ENCODE assay signal across 24 cellular contexts in the genomic region with DNA sequence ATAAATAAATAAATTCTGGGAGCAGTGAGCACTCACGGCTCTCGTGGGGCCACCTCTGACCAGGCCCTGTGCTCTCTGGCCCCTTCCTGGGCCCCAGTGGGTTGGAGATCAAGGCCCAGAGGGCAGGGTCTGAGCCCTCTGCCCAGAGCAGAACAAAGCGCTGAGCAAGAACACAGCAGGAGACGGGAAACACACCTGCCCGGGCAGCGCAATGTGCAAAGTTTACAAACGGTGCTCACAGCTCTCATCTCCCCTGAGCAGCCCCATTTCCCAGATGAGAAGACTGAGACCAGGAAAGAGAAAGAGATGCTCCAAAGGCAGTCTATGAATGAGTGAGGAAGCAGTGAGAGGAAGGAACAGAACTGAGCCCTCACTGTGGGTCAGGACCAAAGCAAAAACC. TPM values are rescaled to one million over a fixed set of nuclear protein-coding genes. Genes with fewer than 3 reads are reported as not detected.
DNase-seq lines count a peak whose midpoint lies in the region; ATAC-seq and TF ChIP-seq lines count a peak whose summit lies in the region.
"Had no signal": no experiment of that assay in that cellular context is flagged by ENCODE, and none has a peak within 500 bp of the region (broad histone marks: within the 10 kb centered on the region; RNA-seq: fewer than 3 reads in every experiment).

No MANE protein-coding gene starts in this region.

- no peak for ATAC-seq in CD4-positive, CD25-positive, alpha-beta regulatory T cell (ENCODE audit: low read depth in 2 of 2)
- ATAC-seq in T-helper 17 cell (no peak), GM19395 (IDR thresholded peaks at IDR 0.05; ENCODE audit: unreplicated experiment) (no peak)

- H3K4me1 Mint-ChIP-seq in CD4-positive, CD25-positive, alpha-beta regulatory T cell, result peaks cover 0 to 21% (median 12%) of the 10 kb centered on the region in 4 donors
- H3K4me1 Mint-ChIP-seq in T-helper 17 cell (peaks cover 10% of the 10 kb centered on the region), neural crest cell (peaks cover 5% of the 10 kb centered on the region)

- intact Hi-C loops in adrenal gland (cut with DNase I), result no loop called here

- H3K27me3 ChIP-seq in CD4-positive, CD25-positive, alpha-beta regulatory T cell (ENCODE audit: control insufficient read depth, insufficient read depth, low read length), result no peaks in the 10 kb centered on the region
- no peaks in the 10 kb centered on the region for H3K27me3 ChIP-seq in adrenal gland

- H3K27ac Mint-ChIP-seq in CD4-positive, CD25-positive, alpha-beta regulatory T cell, result no peak overlapping the region
- H3K27ac Mint-ChIP-seq in T-helper 17 cell, result peak overlapping the region; percentile 45
- H3K27ac Mint-ChIP-seq in neural crest cell (ENCODE audit: unreplicated experiment), result no peak overlapping the region

- no peaks in the 10 kb centered on the region for H3K9me3 ChIP-seq in CD4-positive, CD25-positive, alpha-beta regulatory T cell (ENCODE audit: control insufficient read depth in 2 of 2, low read length in 2 of 2)
- no peaks in the 10 kb centered on the region for H3K9me3 ChIP-seq in T-helper 17 cell (ENCODE audit: control insufficient read depth, low read length, poor library complexity, severe bottlenecking)
- no peaks in the 10 kb centered on the region for H3K9me3 ChIP-seq in adrenal gland (replicated peaks in 1 of 3)
- H3K9me3 ChIP-seq: Caco-2, SK-N-SH had no signal

- H3K36me3 Mint-ChIP-seq in CD4-positive, CD25-positive, alpha-beta regulatory T cell, result no peaks in the 10 kb centered on the region
- H3K36me3 Mint-ChIP-seq in T-helper 17 cell (ENCODE audit: low read depth) (no peaks in the 10 kb centered on the region), neural crest cell (ENCODE audit: low read depth) (no peaks in the 10 kb centered on the region)
- H3K36me3 Mint-ChIP-seq: IgD-negative memory B cell had no signal

- H3K4me1 ChIP-seq in CD4-positive, CD25-positive, alpha-beta regulatory T cell (ENCODE audit: control insufficient read depth, insufficient read depth, low read length, poor library complexity, severe bottlenecking), result peaks cover 9% of the 10 kb centered on the region
- peaks cover 6 to 13% of the 10 kb centered on the region in 2 donors for H3K4me1 ChIP-seq in adrenal gland (replicated peaks in 1 of 2)

- no peak overlapping the region for H3K27ac ChIP-seq in CD4-positive, CD25-positive, alpha-beta regulatory T cell (ENCODE audit: insufficient read depth, low read length, poor library complexity, severe bottlenecking)
- no peak overlapping the region for H3K27ac ChIP-seq in adrenal gland

- H3K9me3 Mint-ChIP-seq in CD4-positive, CD25-positive, alpha-beta regulatory T cell, result no peaks in the 10 kb centered on the region
- no peaks in the 10 kb centered on the region for H3K9me3 Mint-ChIP-seq in neural crest cell
- H3K9me3 Mint-ChIP-seq: CD4-positive, alpha-beta T cell; IgD-negative memory B cell had no signal

- TF ChIP-seq CTCF in GM10266 (IDR thresholded peaks at IDR 0.05; ENCODE audit: control insufficient read depth, insufficient read depth, low read depth, missing control alignments) (no peak), neural crest cell (conservative IDR thresholded peaks at IDR 0.05) (no peak), adrenal gland (IDR thresholded peaks at IDR 0.05) (no peak)

- no peak overlapping the region for H3K4me3 ChIP-seq in CD4-positive, CD25-positive, alpha-beta regulatory T cell (ENCODE audit: low read depth, low read length)
- H3K4me3 ChIP-seq in adrenal gland, result no peak overlapping the region
- H3K4me3 ChIP-seq: GM12878, GM23338 had no signal

- H3K36me3 ChIP-seq in CD4-positive, CD25-positive, alpha-beta regulatory T cell (ENCODE audit: control insufficient read depth, insufficient read depth, low read length), result no peaks in the 10 kb centered on the region
- H3K36me3 ChIP-seq in adrenal gland (replicated peaks in 1 of 2), result no peaks in the 10 kb centered on the region

- 88 to 93% (median 92%) methylated on average over 5 to 7 of the region's 7 CpGs for WGBS in adrenal gland, 4 donors

- no peaks in the 10 kb centered on the region for H3K27me3 Mint-ChIP-seq in CD4-positive, CD25-positive, alpha-beta regulatory T cell
- H3K27me3 Mint-ChIP-seq in T-helper 17 cell, result peaks cover 7% of the 10 kb centered on the region
- H3K27me3 Mint-ChIP-seq in neural crest cell (ENCODE audit: low read depth), result no peaks in the 10 kb centered on the region
- H3K27me3 Mint-ChIP-seq: CD4-positive, alpha-beta T cell; IgD-negative memory B cell had no signal

- TF ChIP-seq POLR2A in adrenal gland (IDR thresholded peaks at IDR 0.05), result no peak

- peak overlapping the region in 3 of 4 donors; percentile 72 to 87 (median 72) for H3K4me3 Mint-ChIP-seq in CD4-positive, CD25-positive, alpha-beta regulatory T cell
- H3K4me3 Mint-ChIP-seq in T-helper 17 cell, result no peak overlapping the region
- peak overlapping the region; percentile 19 for H3K4me3 Mint-ChIP-seq in neural crest cell
- H3K4me3 Mint-ChIP-seq: CD4-positive, alpha-beta T cell; GM23338 had no signal

- DNase-seq in CD4-positive, CD25-positive, alpha-beta regulatory T cell, result no peak
- DNase-seq in GM10266 (ENCODE audit: extremely low spot score), result peak; percentile 15
- no peak for DNase-seq in T-helper 17 cell
- no peak for DNase-seq in neural crest cell (ENCODE audit: low read depth, low spot score)
- DNase-seq in adrenal gland, result no peak
- DNase-seq in cerebellar cortex (ENCODE audit: low spot score), result no peak
- DNase-seq: Caco-2; CD4-positive, alpha-beta T cell; DMS 273 treated with DMSO at 0.1 percent for 48 hours; DMS79 treated with DMSO at 0.1 percent for 48 hours; HCEC 1CT; Karpas-422; NCI-H1694; NCI-H2081; NCI-H2171 treated with DMSO at 0.1 percent for 48 hours; NCI-H526; SIG-M5 had no signal

RNA-seq across cellular contexts. Expression of a gene that starts 3.0 kb away (rescaled TPM):
- total RNA-seq in CD4-positive, CD25-positive, alpha-beta regulatory T cell, result 2.9 TPM
- polyA plus RNA-seq in CD4-positive, CD25-positive, alpha-beta regulatory T cell, result 10 to 100 TPM in 2 of 4 donors, 1 to 10 TPM in 2; 1.1 to 29.1 (median 11.9) TPM
- total RNA-seq in T-helper 17 cell, result under 1 TPM; 0.73 to 0.85 TPM
- total RNA-seq in neural crest cell, result 1.7 and 2.3 TPM in 2 replicates
- 1 to 10 TPM in 7 of 8 donors, not detected in 1; 1.3 to 8.3 (median 3.3) TPM for total RNA-seq in adrenal gland
- 1 to 10 TPM in 2 of 3 donors, under 1 TPM in 1; 0.40 to 2.2 (median 1.1) TPM for polyA plus RNA-seq in adrenal gland
- polyA plus RNA-seq: IgD-negative memory B cell had no signal

RNA-seq across cellular contexts. Expression of a gene that starts 8.5 kb away (rescaled TPM):
- total RNA-seq in CD4-positive, CD25-positive, alpha-beta regulatory T cell, result 0.79 TPM
- under 1 TPM; 0.10 to 0.63 (median 0.23) TPM for polyA plus RNA-seq in CD4-positive, CD25-positive, alpha-beta regulatory T cell
- total RNA-seq in T-helper 17 cell (under 1 TPM; 0.17 to 0.23 TPM), neural crest cell (0.34 and 0.47 TPM in 2 replicates), adrenal gland (1 to 10 TPM in 1 of 8 donors, under 1 TPM in 6, not detected in 1; 0.16 to 1.2 (median 0.41) TPM)
- under 1 TPM; 0.04 to 0.48 (median 0.37) TPM for polyA plus RNA-seq in adrenal gland
- polyA plus RNA-seq: IgD-negative memory B cell had no signal

RNA-seq across cellular contexts. Expression of a gene that starts 21.7 kb away (rescaled TPM):
- total RNA-seq in CD4-positive, CD25-positive, alpha-beta regulatory T cell, result not detected
- under 1 TPM in 1 of 4 donors, not detected in 3; 0.34 TPM for polyA plus RNA-seq in CD4-positive, CD25-positive, alpha-beta regulatory T cell
- total RNA-seq in T-helper 17 cell, result not detected
- total RNA-seq in neural crest cell, result not detected in 2 replicates
- not detected for total RNA-seq in adrenal gland
- under 1 TPM in 2 of 3 donors, not detected in 1; 0.20 to 0.56 TPM for polyA plus RNA-seq in adrenal gland
- total RNA-seq: Caco-2; CD4-positive, alpha-beta T cell; GM12878; GM23338; OCI-LY7 had no signal
- polyA plus RNA-seq: BJ, GM12878, GM23338, IgD-negative memory B cell had no signal
